ENCODE assay signal across 41 cellular contexts in genomic region chr4:42385534-42385933, GRCh38. TPM values are rescaled to one million over a fixed set of nuclear protein-coding genes. Genes with fewer than 3 reads are reported as not detected.
"Had no signal": no experiment of that assay in that cellular context is flagged by ENCODE, and none has a peak within 500 bp of the region (broad histone marks: within the 10 kb centered on the region; RNA-seq: fewer than 3 reads in every experiment).

No MANE protein-coding gene starts in this region.

- H3K36me3 ChIP-seq: adrenal gland, ascending aorta, brain microvascular endothelial cell, breast epithelium, cardiac muscle cell had no signal

- H3K36me3 Mint-ChIP-seq: activated naive CD4-positive, alpha-beta T cell treated with anti-CD3 and anti-CD28 coated beads, Interleukin-2, amount 10 ng/mL, durations not matched to agents 7 days and 5 days; activated naive CD4-positive, alpha-beta T cell treated with anti-CD3 and anti-CD28 coated beads, Interleukin-2, amount 50 U/mL, for 24 hours; activated naive CD4-positive, alpha-beta T cell treated with anti-CD3 and anti-CD28 coated beads, Interleukin-2, amount 50 U/mL, for 72 hours; activated naive CD8-positive, alpha-beta T cell treated with anti-CD3 and anti-CD28 coated beads for 36 hours; activated naive CD8-positive, alpha-beta T cell treated with anti-CD3 and anti-CD28 coated beads, Interleukin-2, amount 10 ng/mL, durations not matched to agents 7 days and 5 days; brain had no signal

- H3K27ac Mint-ChIP-seq: activated naive CD4-positive, alpha-beta T cell treated with anti-CD3 and anti-CD28 coated beads for 36 hours; activated naive CD4-positive, alpha-beta T cell treated with anti-CD3 and anti-CD28 coated beads, Interleukin-2, amount 10 ng/mL, durations not matched to agents 7 days and 5 days; activated naive CD4-positive, alpha-beta T cell treated with anti-CD3 and anti-CD28 coated beads, Interleukin-2, amount 50 U/mL, for 24 hours; activated naive CD4-positive, alpha-beta T cell treated with anti-CD3 and anti-CD28 coated beads, Interleukin-2, amount 50 U/mL, for 72 hours; activated naive CD8-positive, alpha-beta T cell; activated naive CD8-positive, alpha-beta T cell treated with anti-CD3 and anti-CD28 coated beads for 36 hours; activated naive CD8-positive, alpha-beta T cell treated with anti-CD3 and anti-CD28 coated beads, Interleukin-2, amount 10 ng/mL, durations not matched to agents 7 days and 5 days; activated naive CD8-positive, alpha-beta T cell treated with anti-CD3 and anti-CD28 coated beads, Interleukin-2, amount 50 U/mL, for 24 hours; activated T-cell treated with anti-CD3 and anti-CD28 coated beads, Interleukin-2, amount 50 U/mL, for 24 hours; activated T-cell treated with anti-CD3 and anti-CD28 coated beads, Interleukin-2, amount 50 U/mL, for 72 hours; activated T-helper 1 cell treated with anti-CD3 and anti-CD28 coated beads, Interleukin-12 subunit alpha, Interleukin-12 subunit beta, Interleukin-2, Interleukin-4 antibody, amounts not matched to agents 30 ng/mL and 10 ng/mL and 1 ng/mL, durations not matched to agents 14 hours and 24 hours and 36 hours; activated T-helper 17 cell treated with anti-CD3 and anti-CD28 coated beads, Interleukin-2, amount 50 U/mL, for 72 hours; activated T-helper 2 cell treated with anti-CD3 and anti-CD28 coated beads, Interferon-gamma antibody, Interleukin-2, Interleukin-4, amounts not matched to agents 10 μg/mL and 5 μg/mL and 100 μg/mL, durations not matched to agents 14 hours and 24 hours and 36 hours; brain had no signal

- H3K9me3 Mint-ChIP-seq: activated naive CD4-positive, alpha-beta T cell treated with anti-CD3 and anti-CD28 coated beads for 36 hours; activated naive CD4-positive, alpha-beta T cell treated with anti-CD3 and anti-CD28 coated beads, Interleukin-2, amount 10 ng/mL, durations not matched to agents 7 days and 5 days; activated naive CD4-positive, alpha-beta T cell treated with anti-CD3 and anti-CD28 coated beads, Interleukin-2, amount 50 U/mL, for 24 hours; activated naive CD4-positive, alpha-beta T cell treated with anti-CD3 and anti-CD28 coated beads, Interleukin-2, amount 50 U/mL, for 72 hours; activated naive CD8-positive, alpha-beta T cell treated with anti-CD3 and anti-CD28 coated beads for 36 hours; activated naive CD8-positive, alpha-beta T cell treated with anti-CD3 and anti-CD28 coated beads, Interleukin-2, amount 10 ng/mL, durations not matched to agents 7 days and 5 days; activated T-cell treated with anti-CD3 and anti-CD28 coated beads, Interleukin-2, amount 50 U/mL, for 24 hours; activated T-cell treated with anti-CD3 and anti-CD28 coated beads, Interleukin-2, amount 50 U/mL, for 4 hours; activated T-helper 1 cell treated with anti-CD3 and anti-CD28 coated beads, Interleukin-12 subunit alpha, Interleukin-12 subunit beta, Interleukin-2, Interleukin-4 antibody, amounts not matched to agents 30 ng/mL and 10 ng/mL and 1 ng/mL, durations not matched to agents 14 hours and 24 hours and 36 hours; activated T-helper 2 cell treated with anti-CD3 and anti-CD28 coated beads, Interferon-gamma antibody, Interleukin-2, Interleukin-4, amounts not matched to agents 10 μg/mL and 5 μg/mL and 100 μg/mL, durations not matched to agents 14 hours and 24 hours and 36 hours; brain; central memory CD8-positive, alpha-beta T cell had no signal

- H3K4me1 ChIP-seq: adrenal gland, ascending aorta, breast epithelium had no signal

- H3K4me1 Mint-ChIP-seq: activated naive CD4-positive, alpha-beta T cell treated with anti-CD3 and anti-CD28 coated beads, Interleukin-2, amount 10 ng/mL, durations not matched to agents 7 days and 5 days; activated naive CD4-positive, alpha-beta T cell treated with anti-CD3 and anti-CD28 coated beads, Interleukin-2, amount 50 U/mL, for 24 hours; activated naive CD8-positive, alpha-beta T cell treated with anti-CD3 and anti-CD28 coated beads for 36 hours; activated naive CD8-positive, alpha-beta T cell treated with anti-CD3 and anti-CD28 coated beads, Interleukin-2, amount 10 ng/mL, durations not matched to agents 7 days and 5 days; activated naive CD8-positive, alpha-beta T cell treated with anti-CD3 and anti-CD28 coated beads, Interleukin-2, amount 50 U/mL, for 24 hours; activated T-helper 17 cell treated with anti-CD3 and anti-CD28 coated beads, Interleukin-2, amount 50 U/mL, for 72 hours; central memory CD8-positive, alpha-beta T cell had no signal

- H3K9me3 ChIP-seq: adrenal gland, ascending aorta, body of pancreas, breast epithelium had no signal

- H3K27me3 ChIP-seq: adrenal gland, ascending aorta, body of pancreas, brain microvascular endothelial cell, breast epithelium had no signal

- H3K27ac ChIP-seq: adrenal gland, ascending aorta, body of pancreas, brain microvascular endothelial cell, breast epithelium, cardiac muscle cell had no signal

- H3K4me3 ChIP-seq: adrenal gland, ascending aorta, body of pancreas, breast epithelium, cardiac muscle cell had no signal

- DNase-seq: activated effector memory CD4-positive, alpha-beta T cell treated with anti-CD3 and anti-CD28 coated beads, Interleukin-2, amount 50 U/mL, for 16 hours; activated effector memory CD4-positive, alpha-beta T cell treated with Interleukin-2 at 50 U/mL for 16 hours; activated gamma-delta T cell; activated gamma-delta T cell treated with Interleukin-2 at 50 U/mL for 16 hours; activated naive CD4-positive, alpha-beta T cell; activated naive CD4-positive, alpha-beta T cell treated with anti-CD3 and anti-CD28 coated beads for 36 hours; activated naive CD4-positive, alpha-beta T cell treated with anti-CD3 and anti-CD28 coated beads, Interleukin-2, amount 10 ng/mL, durations not matched to agents 7 days and 5 days; activated naive CD4-positive, alpha-beta T cell treated with anti-CD3 and anti-CD28 coated beads, Interleukin-2, amount 50 U/mL, for 16 hours; activated naive CD4-positive, alpha-beta T cell treated with Interleukin-2 at 50 U/mL for 16 hours; activated naive CD8-positive, alpha-beta T cell treated with anti-CD3 and anti-CD28 coated beads for 36 hours; activated naive CD8-positive, alpha-beta T cell treated with anti-CD3 and anti-CD28 coated beads, Interleukin-2, amount 10 ng/mL, durations not matched to agents 7 days and 5 days; activated naive CD8-positive, alpha-beta T cell treated with anti-CD3 and anti-CD28 coated beads, Interleukin-2, amount 50 U/mL, for 24 hours; activated T-cell treated with anti-CD3 and anti-CD28 coated beads, Interleukin-2, amount 50 U/mL, for 1 hour; activated T-cell treated with anti-CD3 and anti-CD28 coated beads, Interleukin-2, amount 50 U/mL, for 24 hours; activated T-cell treated with anti-CD3 and anti-CD28 coated beads, Interleukin-2, amount 50 U/mL, for 4 hours; activated T-cell treated with anti-CD3 and anti-CD28 coated beads, Interleukin-2, amount 50 U/mL, for 48 hours; activated T-cell treated with anti-CD3 and anti-CD28 coated beads, Interleukin-2, amount 50 U/mL, for 72 hours; adrenal gland; amniotic stem cell; amygdala; anterior cingulate cortex; aorta; body of pancreas; brain microvascular endothelial cell; caudate nucleus; central memory CD4-positive, alpha-beta T cell; cerebellar nuclear complex had no signal

- ATAC-seq: activated naive CD4-positive, alpha-beta T cell treated with anti-CD3 and anti-CD28 coated beads, Interleukin-2, amount 50 U/mL, for 72 hours; activated naive CD8-positive, alpha-beta T cell treated with anti-CD3 and anti-CD28 coated beads, Interleukin-2, amount 50 U/mL, for 24 hours; activated T-cell treated with anti-CD3 and anti-CD28 coated beads, Interleukin-2, amount 50 U/mL, for 4 hours; activated T-cell treated with anti-CD3 and anti-CD28 coated beads, Interleukin-2, amount 50 U/mL, for 72 hours; activated T-helper 17 cell treated with anti-CD3 and anti-CD28 coated beads, Interleukin-2, amount 50 U/mL, for 72 hours; body of pancreas had no signal

- H3K4me3 Mint-ChIP-seq: activated naive CD4-positive, alpha-beta T cell treated with anti-CD3 and anti-CD28 coated beads for 36 hours; activated naive CD4-positive, alpha-beta T cell treated with anti-CD3 and anti-CD28 coated beads, Interleukin-2, amount 10 ng/mL, durations not matched to agents 7 days and 5 days; activated naive CD4-positive, alpha-beta T cell treated with anti-CD3 and anti-CD28 coated beads, Interleukin-2, amount 50 U/mL, for 24 hours; activated naive CD8-positive, alpha-beta T cell; activated naive CD8-positive, alpha-beta T cell treated with anti-CD3 and anti-CD28 coated beads for 36 hours; activated naive CD8-positive, alpha-beta T cell treated with anti-CD3 and anti-CD28 coated beads, Interleukin-2, amount 10 ng/mL, durations not matched to agents 7 days and 5 days; activated naive CD8-positive, alpha-beta T cell treated with anti-CD3 and anti-CD28 coated beads, Interleukin-2, amount 50 U/mL, for 24 hours; activated T-cell treated with anti-CD3 and anti-CD28 coated beads, Interleukin-2, amount 50 U/mL, for 24 hours; activated T-cell treated with anti-CD3 and anti-CD28 coated beads, Interleukin-2, amount 50 U/mL, for 4 hours; activated T-cell treated with anti-CD3 and anti-CD28 coated beads, Interleukin-2, amount 50 U/mL, for 72 hours; activated T-helper 1 cell treated with anti-CD3 and anti-CD28 coated beads, Interleukin-12 subunit alpha, Interleukin-12 subunit beta, Interleukin-2, Interleukin-4 antibody, amounts not matched to agents 30 ng/mL and 10 ng/mL and 1 ng/mL, durations not matched to agents 14 hours and 24 hours and 36 hours; activated T-helper 17 cell treated with anti-CD3 and anti-CD28 coated beads, Interleukin-2, amount 50 U/mL, for 72 hours; brain; central memory CD8-positive, alpha-beta T cell had no signal

RNA-seq across cellular contexts. Expression of gene SHISA3, which starts 11.8 kb away (rescaled TPM):
- total RNA-seq: activated naive CD4-positive, alpha-beta T cell treated with anti-CD3 and anti-CD28 coated beads, Interleukin-2, amount 50 U/mL, for 72 hours; activated T-helper 1 cell treated with anti-CD3 and anti-CD28 coated beads, Interleukin-12 subunit alpha, Interleukin-12 subunit beta, Interleukin-2, Interleukin-4 antibody, amounts not matched to agents 30 ng/mL and 10 ng/mL and 1 ng/mL, durations not matched to agents 14 hours and 24 hours and 36 hours; activated T-helper 17 cell treated with anti-CD3 and anti-CD28 coated beads, Interleukin-2, amount 50 U/mL, for 72 hours; astrocyte; bronchial epithelial cell; chondrocyte had no signal
